35 cellular contexts compared by ENCODE assay signal in the genomic region with DNA sequence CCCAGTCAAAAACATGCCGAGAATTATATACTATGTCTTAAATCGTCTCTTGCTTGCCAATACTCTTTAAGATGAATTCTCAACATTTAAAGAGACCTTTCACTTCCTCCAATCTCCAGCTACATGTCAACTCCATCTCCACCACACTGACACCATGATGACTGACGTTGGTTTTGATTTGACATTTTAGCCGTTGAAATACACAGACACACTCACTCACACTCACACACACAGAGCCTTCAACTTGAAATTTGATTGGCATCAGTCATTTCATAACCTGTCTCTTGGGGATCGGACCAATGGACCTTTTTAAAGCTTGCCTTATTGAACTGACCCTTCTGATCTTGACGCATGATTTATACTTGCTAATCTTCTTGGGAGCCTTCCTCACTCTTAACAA.
"Had no signal": no experiment of that assay in that cellular context is flagged by ENCODE, and none has a peak within 500 bp of the region (broad histone marks: within the 10 kb centered on the region; RNA-seq: fewer than 3 reads in every experiment).

No MANE protein-coding gene starts in this region.

- H3K36me3 ChIP-seq: MG63 had no signal

- H3K4me2 ChIP-seq: KMS-11 had no signal

- H3K4me3 ChIP-seq: MG63 had no signal

- H3K27ac ChIP-seq: KMS-11 had no signal

- H3K27me3 ChIP-seq: MG63 had no signal

- H3K9me3 ChIP-seq: MG63 had no signal

- H3K9ac ChIP-seq: KMS-11 had no signal

- DNase-seq: Karpas-422, Kasumi-1, MG63, MM.1S, MV-4-11, NCI-H1048, NCI-H1092, NCI-H1092 treated with DMSO at 0.1 percent for 48 hours, NCI-H1105, NCI-H1105 treated with DMSO at 0.1 percent for 48 hours, NCI-H1417, NCI-H1417 treated with DMSO at 0.1 percent for 48 hours, NCI-H1436, NCI-H1436 treated with DMSO at 0.1 percent for 48 hours, NCI-H146, NCI-H1694, NCI-H1694 treated with DMSO at 0.1 percent for 48 hours, NCI-H187, NCI-H187 treated with DMSO at 0.1 percent for 48 hours, NCI-H1930, NCI-H2029, NCI-H2029 treated with DMSO at 0.1 percent for 48 hours, NCI-H2081, NCI-H2081 treated with DMSO at 0.1 percent for 48 hours, NCI-H2171, NCI-H2171 treated with DMSO at 0.1 percent for 48 hours, NCI-H2227 treated with DMSO at 0.1 percent for 48 hours, NCI-H226, NCI-H345, NCI-H446, NCI-H446 treated with DMSO at 0.1 percent for 48 hours, NCI-H510A, NCI-H510A treated with DMSO at 0.1 percent for 48 hours, NCI-H524 had no signal
